8 cellular contexts compared by ENCODE assay signal in genomic region chr2:190318931-190319556, GRCh38. TPM values are rescaled to one million over a fixed set of nuclear protein-coding genes. Genes with fewer than 3 reads are reported as not detected.
DNase-seq lines count a peak whose midpoint lies in the region; ATAC-seq and TF ChIP-seq lines count a peak whose summit lies in the region.

No MANE protein-coding gene starts in this region.

- peaks cover 5 to 50% (median 27%) of the 10 kb centered on the region in 4 donors for H3K4me1 ChIP-seq in transverse colon

- H3K4me3 ChIP-seq in AG04449 (ENCODE audit: low read depth, low read length): peak overlapping the region; percentile 78
- peak overlapping the region; percentile 41 to 67 (median 66) for H3K4me3 ChIP-seq in transverse colon

- H3K27ac ChIP-seq in RWPE1: peak overlapping the region; percentile 84
- peak overlapping the region; percentile 88 to 93 (median 90) for H3K27ac ChIP-seq in transverse colon

- intact Hi-C loops in transverse colon (cut with DNase I; ENCODE audit: low total_unique reads): no loop called here

- CTCF ChIA-PET in AG04449 (lab: Yijun Ruan, JAX): interaction anchor here (0.6 to 3.6 kb wide), 14 partner anchors 9 to 556 kb away, joined by 3 to 28 read pairs (median 4); partner anchors contain the start of genes INPP1 and OSGEPL1
- CTCF ChIA-PET in RWPE1 (lab: Yijun Ruan, JAX): interaction anchor here (0.5 to 0.9 kb wide), 4 partner anchors 19 to 258 kb away, joined by 3 to 4 read pairs (median 4); partner anchors contain the start of gene INPP1

- H3K36me3 ChIP-seq in transverse colon: no peaks in the 10 kb centered on the region

- WGBS in transverse colon (ENCODE audit: low coverage in 1 of 2), 2 donors: 4 to 10% methylated on average over 5 to 13 of the region's 13 CpGs

- H3K9me3 ChIP-seq in transverse colon: no peaks in the 10 kb centered on the region

- TF ChIP-seq POLR2A in transverse colon (IDR thresholded peaks at IDR 0.05): no peak

- in situ Hi-C loops in transverse colon (cut with MboI; ENCODE audit: low pct_ligation_motif_present in 1 of 4, low pct_unique_long_range_greater_than_20kb in 1 of 4, low sequenced_read_pairs in 3 of 4): no loop called here

- ATAC-seq in GM18508 (IDR thresholded peaks at IDR 0.05; ENCODE audit: insufficient read depth, unreplicated experiment) (peak; percentile 22), HG03039 (IDR thresholded peaks at IDR 0.05; ENCODE audit: unreplicated experiment) (peak; percentile 27)

- no peaks in the 10 kb centered on the region for H3K27me3 ChIP-seq in transverse colon

- DNase-seq in AG04449 (ENCODE audit: low read depth, low spot score) (no peak), RWPE1 (ENCODE audit: low spot score) (peak; percentile 8), dedifferentiated amniotic fluid mesenchymal stem cell (ENCODE audit: extremely low spot score) (peak; percentile 16), medulla oblongata (ENCODE audit: extremely low spot score) (peak; percentile 47), transverse colon (peak; percentile 25), NCI-H2196 treated with DMSO at 0.1 percent for 48 hours (lab: John Stamatoyannopoulos, UW; ENCODE audit: unreplicated experiment) (no peak)

- no peak for TF ChIP-seq CTCF in AG04449 (IDR thresholded peaks at IDR 0.05; ENCODE audit: insufficient read depth, low read length, missing control alignments)
- no peak for TF ChIP-seq CTCF in RWPE1 (conservative IDR thresholded peaks at IDR 0.05; ENCODE audit: low read depth)
- TF ChIP-seq CTCF in transverse colon (IDR thresholded peaks at IDR 0.05): no peak

- POLR2A ChIA-PET in AG04449 (lab: Yijun Ruan, JAX) (no interaction called here), RWPE1 (lab: Yijun Ruan, JAX; ENCODE audit: low non-redundant PET) (interaction anchor here (0.6 kb wide), 1 partner anchor 385 kb away, joined by 3 read pairs; no protein-coding TSS in a partner anchor)

- no peak for TF ChIP-seq EP300 in transverse colon (IDR thresholded peaks at IDR 0.05; ENCODE audit: low read depth)

RNA-seq across cellular contexts. Expression of gene HIBCH, which starts 0.6 kb away (rescaled TPM):
- total RNA-seq in transverse colon: 10 to 100 TPM in 2 of 4 donors, 1 to 10 TPM in 2; 6.0 to 33.0 (median 19.8) TPM

RNA-seq across cellular contexts. Expression of gene INPP1, which starts 24.3 kb away (rescaled TPM):
- 10 to 100 TPM in 3 of 4 donors, under 1 TPM in 1; 0.60 to 22.1 (median 21.2) TPM for total RNA-seq in transverse colon

Comparison
In these comparisons a context has a peak if more than half of its experiments do, and no peak if none do; other contexts are left out.
1. DNase-seq: peak in RWPE1 (single experiment), dedifferentiated amniotic fluid mesenchymal stem cell (single experiment), medulla oblongata (single experiment) and transverse colon (single experiment); none in AG04449 (single experiment) and NCI-H2196 treated with DMSO at 0.1 percent for 48 hours (single experiment).